Comparison of ENCODE assay signal across 2 cellular contexts in genomic region chr3:17261627-17262369, GRCh38.
TF ChIP-seq lines count a peak whose summit lies in the region.

No MANE protein-coding gene starts in this region.

TF ChIP-seq in K562, 482 proteins besides CTCF, POLR2A, EP300 and RAD21 (continues in another document):
- TF ChIP-seq KLF10 (CRISPR knock-in tag; IDR thresholded peaks at IDR 0.05), result no peak
- peak; percentile 67 for TF ChIP-seq ZBTB40 (IDR thresholded peaks at IDR 0.05)
- TF ChIP-seq ZBTB40 (CRISPR knock-in tag; IDR thresholded peaks at IDR 0.05), result peak; percentile 58; the same call in 1 of the 2 replicates
- TF ChIP-seq ZBTB43 (CRISPR knock-in tag; IDR thresholded peaks at IDR 0.05), result no peak
- TF ChIP-seq ZNF280B (CRISPR knock-in tag; IDR thresholded peaks at IDR 0.05), result no peak
- TF ChIP-seq CEBPG (CRISPR knock-in tag; IDR thresholded peaks at IDR 0.05), result no peak
- TF ChIP-seq CEBPG (tag; conservative IDR thresholded peaks at IDR 0.05 in 1 of 2, IDR thresholded peaks at IDR 0.05 in 1 of 2), result 0 out of 4 replicates have a peak, but pooled peaks of 1 of the 2 experiments have one; percentile 30

TF ChIP-seq in GM23338, 12 proteins besides CTCF, POLR2A, EP300 and RAD21:
- TF ChIP-seq ETS1 (IDR thresholded peaks at IDR 0.05), result no peak
- TF ChIP-seq ZNF114 (CRISPR knock-in tag; IDR thresholded peaks at IDR 0.05), result no peak
- TF ChIP-seq EZH2phosphoT487 (IDR thresholded peaks at IDR 0.05; ENCODE audit: unreplicated experiment), result no peak
- no peak for TF ChIP-seq ZNF331 (CRISPR knock-in tag; IDR thresholded peaks at IDR 0.05; ENCODE audit: low read depth)
- TF ChIP-seq POLR2AphosphoS5 (IDR thresholded peaks at IDR 0.05; ENCODE audit: low read depth), result no peak
- TF ChIP-seq EZH2 (IDR thresholded peaks at IDR 0.05; ENCODE audit: low read depth, unreplicated experiment), result no peak
